1 cellular context compared by ENCODE assay signal in genomic region chr12:113861708-113862312, GRCh38.
TF ChIP-seq lines count a peak whose summit lies in the region.

No MANE protein-coding gene starts in this region.

TF ChIP-seq in IMR-90, 13 proteins besides CTCF, POLR2A, EP300 and RAD21:
- TF ChIP-seq BHLHE40 (IDR thresholded peaks at IDR 0.05; ENCODE audit: low read depth, low read length) (no peak), RFX5 (IDR thresholded peaks at IDR 0.05; ENCODE audit: low read depth, low read length) (no peak), MAFK (IDR thresholded peaks at IDR 0.05; ENCODE audit: low read depth, low read length) (no peak)
